ENCODE assay signal across 10 cellular contexts in genomic region chr3:156818890-156819289, GRCh38. TPM values are rescaled to one million over a fixed set of nuclear protein-coding genes. Genes with fewer than 3 reads are reported as not detected.
DNase-seq lines count a peak whose midpoint lies in the region; ATAC-seq and TF ChIP-seq lines count a peak whose summit lies in the region.
"Had no signal": no experiment of that assay in that cellular context is flagged by ENCODE, and none has a peak within 500 bp of the region (broad histone marks: within the 10 kb centered on the region; RNA-seq: fewer than 3 reads in every experiment).

No MANE protein-coding gene starts in this region.

- POLR2A ChIA-PET in activated naive CD8-positive, alpha-beta T cell treated with anti-CD3 and anti-CD28 coated beads, Interleukin-2, amount 10 ng/mL, durations not matched to agents 7 days and 5 days (lab: Charles Lee) = interaction anchor here (2.4 kb wide), 1 partner anchor 341 kb away, joined by 6 read pairs; the partner anchor contains the start of gene CCNL1
- POLR2A ChIA-PET in naive thymus-derived CD4-positive, alpha-beta T cell (lab: Charles Lee) = interaction anchor here (0.8 kb wide), 1 partner anchor 9 kb away, joined by 3 read pairs; no protein-coding TSS in a partner anchor

- no peak overlapping the region for H3K4me3 ChIP-seq in naive thymus-derived CD4-positive, alpha-beta T cell (ENCODE audit: low read length)
- H3K4me3 ChIP-seq in heart right ventricle = no peak overlapping the region

- in situ Hi-C loops in KBM-7 (cut with MboI; ENCODE audit: low pct_unique_long_range_greater_than_20kb, low sequenced_read_pairs) = no loop called here

- H3K36me3 Mint-ChIP-seq in activated naive CD8-positive, alpha-beta T cell treated with anti-CD3 and anti-CD28 coated beads, Interleukin-2, amount 10 ng/mL, durations not matched to agents 7 days and 5 days = peaks cover 12% of the 10 kb centered on the region
- peaks cover 0 to 19% (median 4%) of the 10 kb centered on the region in 5 donors for H3K36me3 Mint-ChIP-seq in naive thymus-derived CD4-positive, alpha-beta T cell

- H3K27ac Mint-ChIP-seq in activated naive CD8-positive, alpha-beta T cell treated with anti-CD3 and anti-CD28 coated beads, Interleukin-2, amount 10 ng/mL, durations not matched to agents 7 days and 5 days = peak overlapping the region; percentile 80
- peak overlapping the region in 6 of 9 donors; percentile 15 to 79 (median 71) for H3K27ac Mint-ChIP-seq in naive thymus-derived CD4-positive, alpha-beta T cell

- intact Hi-C loops in naive thymus-derived CD4-positive, alpha-beta T cell (cut with micrococcal nuclease) = loop anchor here (5.0 to 10.0 kb wide), 5 partner anchors 248 to 967 kb away; partner anchors contain the start of gene SLC33A1 (in 2 of the 2)
- intact Hi-C loops in heart right ventricle (cut with DNase I) = loop anchor here in 6 of 10 donors (5.0 to 10.0 kb wide), 7 partner anchors 142 to 316 kb away; partner anchors contain the start of gene SSR3 (in 2 of the 6)

- no peaks in the 10 kb centered on the region for H3K27me3 Mint-ChIP-seq in activated naive CD8-positive, alpha-beta T cell treated with anti-CD3 and anti-CD28 coated beads, Interleukin-2, amount 10 ng/mL, durations not matched to agents 7 days and 5 days
- H3K27me3 Mint-ChIP-seq in naive thymus-derived CD4-positive, alpha-beta T cell = no peaks in the 10 kb centered on the region

- CTCF ChIA-PET in naive thymus-derived CD4-positive, alpha-beta T cell (lab: Charles Lee) = no interaction called here

- H3K9me3 Mint-ChIP-seq in activated naive CD8-positive, alpha-beta T cell treated with anti-CD3 and anti-CD28 coated beads, Interleukin-2, amount 10 ng/mL, durations not matched to agents 7 days and 5 days = no peaks in the 10 kb centered on the region
- H3K9me3 Mint-ChIP-seq in naive thymus-derived CD4-positive, alpha-beta T cell = peaks cover 0 to 10% (median 0%) of the 10 kb centered on the region in 11 donors

- H3K4me3 Mint-ChIP-seq in activated naive CD8-positive, alpha-beta T cell treated with anti-CD3 and anti-CD28 coated beads, Interleukin-2, amount 10 ng/mL, durations not matched to agents 7 days and 5 days = peak overlapping the region; percentile 52
- peak overlapping the region in 1 of 10 donors; percentile 73 for H3K4me3 Mint-ChIP-seq in naive thymus-derived CD4-positive, alpha-beta T cell

- ATAC-seq in activated naive CD8-positive, alpha-beta T cell treated with anti-CD3 and anti-CD28 coated beads, Interleukin-2, amount 10 ng/mL, durations not matched to agents 7 days and 5 days (ENCODE audit: low read depth) = no peak
- ATAC-seq in naive thymus-derived CD4-positive, alpha-beta T cell = no peak
- no peak for ATAC-seq in heart right ventricle

- no peak for TF ChIP-seq CTCF in heart right ventricle (IDR thresholded peaks at IDR 0.05)

- WGBS in heart right ventricle, 2 donors = 87 to 91% methylated on average over 3 of the region's 3 CpGs

- H3K27me3 ChIP-seq in naive thymus-derived CD4-positive, alpha-beta T cell (ENCODE audit: control insufficient read depth in 2 of 2, insufficient read depth in 2 of 2, low read length in 2 of 2) = no peaks in the 10 kb centered on the region
- H3K27me3 ChIP-seq in heart right ventricle = no peaks in the 10 kb centered on the region

- DNase-seq in EH (ENCODE audit: low read depth) (peak; percentile 88), KBM-7 (peak; percentile 32), heart right ventricle (no peak), KG1 (lab: John Stamatoyannopoulos, UW) (no peak), occipital lobe (lab: John Stamatoyannopoulos, UW) (no peak)
- DNase-seq in activated naive CD8-positive, alpha-beta T cell treated with anti-CD3 and anti-CD28 coated beads, Interleukin-2, amount 10 ng/mL, durations not matched to agents 7 days and 5 days = no peak
- DNase-seq in naive thymus-derived CD4-positive, alpha-beta T cell = no peak
- no peak for DNase-seq in activated T-cell treated with anti-CD3 and anti-CD28 coated beads, Interleukin-2, amount 50 U/mL, for 1 hour
- DNase-seq: central memory CD4-positive, alpha-beta T cell; NCI-H524 had no signal

- no peak overlapping the region for H3K27ac ChIP-seq in naive thymus-derived CD4-positive, alpha-beta T cell (ENCODE audit: low read depth, low read length)
- H3K27ac ChIP-seq in heart right ventricle = no peak overlapping the region

- peaks cover 8 to 10% of the 10 kb centered on the region in 2 donors for H3K4me1 ChIP-seq in naive thymus-derived CD4-positive, alpha-beta T cell (ENCODE audit: control insufficient read depth in 2 of 2, insufficient read depth in 2 of 2, low read length in 2 of 2)
- peaks cover 0 to 21% (median 12%) of the 10 kb centered on the region in 9 donors for H3K4me1 ChIP-seq in heart right ventricle

- H3K4me1 Mint-ChIP-seq in activated naive CD8-positive, alpha-beta T cell treated with anti-CD3 and anti-CD28 coated beads, Interleukin-2, amount 10 ng/mL, durations not matched to agents 7 days and 5 days = peaks cover 48% of the 10 kb centered on the region
- H3K4me1 Mint-ChIP-seq in naive thymus-derived CD4-positive, alpha-beta T cell = peaks cover 6 to 67% (median 26%) of the 10 kb centered on the region in 7 donors

- H3K9me3 ChIP-seq in naive thymus-derived CD4-positive, alpha-beta T cell (ENCODE audit: control insufficient read depth in 2 of 3, low read length in 3 of 3) = no peaks in the 10 kb centered on the region
- H3K9me3 ChIP-seq in heart right ventricle = no peaks in the 10 kb centered on the region

- H3K36me3 ChIP-seq in naive thymus-derived CD4-positive, alpha-beta T cell (ENCODE audit: control insufficient read depth in 2 of 3, insufficient read depth in 3 of 3, low read length in 3 of 3) = no peaks in the 10 kb centered on the region
- H3K36me3 ChIP-seq in heart right ventricle = no peaks in the 10 kb centered on the region

RNA-seq across cellular contexts. Expression of gene LEKR1, which starts 7.3 kb away (rescaled TPM):
- total RNA-seq in activated naive CD8-positive, alpha-beta T cell treated with anti-CD3 and anti-CD28 coated beads, Interleukin-2, amount 10 ng/mL, durations not matched to agents 7 days and 5 days = 1 to 10 TPM; 1.3 to 1.5 TPM
- total RNA-seq in naive thymus-derived CD4-positive, alpha-beta T cell = 1 to 10 TPM in 3 of 5 experiments, under 1 TPM in 2; 0.31 to 5.1 (median 1.2) TPM
- under 1 TPM; 0.19 to 0.33 TPM for polyA plus RNA-seq in naive thymus-derived CD4-positive, alpha-beta T cell
- total RNA-seq in heart right ventricle (1 to 10 TPM in 4 of 10 donors, under 1 TPM in 6; 0.17 to 3.0 (median 0.92) TPM), occipital lobe (0.78 TPM)
- polyA plus RNA-seq in heart right ventricle = under 1 TPM; 0.22 to 0.37 TPM

Comparison
In these comparisons a context has a peak if more than half of its experiments do, and no peak if none do; other contexts are left out.
1. DNase-seq: peak in EH (single experiment) and KBM-7 (single experiment); none in activated naive CD8-positive, alpha-beta T cell treated with anti-CD3 and anti-CD28 coated beads, Interleukin-2, amount 10 ng/mL, durations not matched to agents 7 days and 5 days (single experiment), naive thymus-derived CD4-positive, alpha-beta T cell (0 of 9), heart right ventricle (0 of 2), KG1 (single experiment), activated T-cell treated with anti-CD3 and anti-CD28 coated beads, Interleukin-2, amount 50 U/mL, for 1 hour (single experiment) and occipital lobe (single experiment).